Comparison of ENCODE assay signal across 26 cellular contexts in genomic region chr2:31379102-31379501, GRCh38. TPM values are rescaled to one million over a fixed set of nuclear protein-coding genes. Genes with fewer than 3 reads are reported as not detected.
A peak's percentile ranks its signal among the peaks of the same experiment; 100 is the strongest.
DNase-seq lines count a peak whose midpoint lies in the region; ATAC-seq, FAIRE-seq and TF ChIP-seq lines count a peak whose summit lies in the region.
"Had no signal": no experiment of that assay in that cellular context is flagged by ENCODE, and none has a peak within 500 bp of the region (broad histone marks: within the 10 kb centered on the region; RNA-seq: fewer than 3 reads in every experiment).

No MANE protein-coding gene starts in this region.

- POLR2A ChIA-PET in HepG2 (lab: Yijun Ruan, JAX) = no interaction called here

- no TSS peak for BruUV-seq in HepG2 (replicated peaks; lab: Mats Ljungman, UMichigan)

- H3K4me2 ChIP-seq in HepG2 (ENCODE audit: low read depth, low read length) = no peak overlapping the region
- H3K4me2 ChIP-seq: BLaER1, GM23338 had no signal

- TF ChIP-seq EP300 in HepG2 (IDR thresholded peaks at IDR 0.05; ENCODE audit: low read depth in 2 of 2, low read length in 2 of 2) = no peak
- no peak for TF ChIP-seq EP300 in HepG2 (CRISPR knock-in tag; IDR thresholded peaks at IDR 0.05; ENCODE audit: borderline replicate concordance)

- intact Hi-C loops in HepG2 (cut with micrococcal nuclease; ENCODE audit: unreplicated experiment) = no loop called here

- TF ChIP-seq RAD21 in liver (IDR thresholded peaks at IDR 0.05) (no peak), HepG2 (CRISPR knock-in tag; IDR thresholded peaks at IDR 0.05) (no peak)

- no peak overlapping the region for H2AFZ ChIP-seq in HepG2 (ENCODE audit: low read length)
- H2AFZ ChIP-seq: GM23338 had no signal

- TF ChIP-seq CTCF in liver (IDR thresholded peaks at IDR 0.05; ENCODE audit: low read depth, low read length, missing input control) (no peak), HepG2 (CRISPR knock-in tag; IDR thresholded peaks at IDR 0.05) (no peak), coronary artery (IDR thresholded peaks at IDR 0.05) (no peak), foreskin keratinocyte (conservative IDR thresholded peaks at IDR 0.05) (no peak)

- TF ChIP-seq POLR2A in HepG2 (IDR thresholded peaks at IDR 0.05; ENCODE audit: insufficient read depth in 1 of 2, low read depth in 2 of 2, low read length in 2 of 2) = no peak

- H3K4me3 ChIP-seq in liver (ENCODE audit: low read depth in 1 of 3, low read length in 3 of 3) = no peak overlapping the region
- H3K4me3 ChIP-seq in HepG2 (replicated peaks in 1 of 3; ENCODE audit: insufficient read depth in 1 of 3, low read depth in 2 of 3, low read length in 3 of 3) = no peak overlapping the region
- no peak overlapping the region for H3K4me3 ChIP-seq in coronary artery
- no peak overlapping the region for H3K4me3 ChIP-seq in small intestine (ENCODE audit: low read depth in 1 of 2, low read length in 2 of 2)
- H3K4me3 ChIP-seq: BLaER1, GM23338, SJSA1 had no signal

- ATAC-seq in HepG2 (no peak; the same call in 2 of the 3 replicates), foreskin keratinocyte (peak; percentile 61), GM18520 (IDR thresholded peaks at IDR 0.05; ENCODE audit: unreplicated experiment) (no peak)
- ATAC-seq: GM23338, PC-3 had no signal

- H4K20me1 ChIP-seq in HepG2 (ENCODE audit: insufficient read depth, low read length) = no peaks in the 10 kb centered on the region
- H4K20me1 ChIP-seq: BLaER1 had no signal

- 88% methylated on average over 6 of the region's 6 CpGs for WGBS in liver
- 33% methylated on average over 6 of the region's 6 CpGs for WGBS in HepG2 (ENCODE audit: low lambda C conversion rate)
- WGBS in small intestine, 3 donors = 88 to 92% (median 90%) methylated on average over 6 of the region's 6 CpGs

- H3K27ac ChIP-seq in liver (ENCODE audit: low read depth in 1 of 2, low read length in 2 of 2) = peak overlapping the region; percentile 28 to 47
- H3K27ac ChIP-seq in HepG2 (ENCODE audit: extremely low read length, insufficient read depth, low read length) = no peak overlapping the region
- no peak overlapping the region for H3K27ac ChIP-seq in coronary artery
- H3K27ac ChIP-seq in foreskin keratinocyte = no peak overlapping the region
- H3K27ac ChIP-seq in small intestine (ENCODE audit: low read depth in 1 of 2, low read length in 1 of 2) = peak overlapping the region; percentile 26 to 44
- H3K27ac ChIP-seq: BLaER1, SJSA1 had no signal

- CTCF ChIA-PET in HepG2 (lab: Yijun Ruan, JAX; ENCODE audit: low intra/inter-chr PET ratio, low total read pairs) = no interaction called here

- no peaks in the 10 kb centered on the region for H3K27me3 ChIP-seq in liver (ENCODE audit: control insufficient read depth in 4 of 4, insufficient read depth in 4 of 4, low read length in 3 of 4)
- H3K27me3 ChIP-seq in HepG2 (ENCODE audit: control insufficient read depth in 1 of 2, insufficient read depth in 2 of 2, low read length in 2 of 2) = peaks cover 1 to 20% of the 10 kb centered on the region in 2 experiments; a peak in 2 of 5 replicates
- H3K27me3 ChIP-seq in foreskin keratinocyte = no peaks in the 10 kb centered on the region
- no peaks in the 10 kb centered on the region for H3K27me3 ChIP-seq in small intestine (ENCODE audit: control insufficient read depth in 2 of 2, insufficient read depth in 2 of 2, low read length in 2 of 2)
- H3K27me3 ChIP-seq: BLaER1, SJSA1 had no signal

- H3K9me3 ChIP-seq in liver (ENCODE audit: control insufficient read depth in 4 of 4, low read length in 3 of 4) = no peaks in the 10 kb centered on the region
- no peaks in the 10 kb centered on the region for H3K9me3 ChIP-seq in HepG2 (ENCODE audit: low read length)
- no peaks in the 10 kb centered on the region for H3K9me3 ChIP-seq in small intestine (ENCODE audit: control insufficient read depth, low read depth)
- H3K9me3 ChIP-seq: BLaER1, SJSA1 had no signal

- H3K9ac ChIP-seq in liver (ENCODE audit: low read depth in 1 of 2, low read length in 2 of 2) (no peak overlapping the region), HepG2 (ENCODE audit: insufficient read depth, low read depth, low read length) (no peak overlapping the region)
- H3K9ac ChIP-seq: BLaER1 had no signal

- DNase-seq in HepG2 (ENCODE audit: low spot score) (no peak), coronary artery (ENCODE audit: low spot score) (peak; percentile 7), foreskin keratinocyte (peak; percentile 54 to 70), small intestine (no peak), GM19239 (ENCODE audit: insufficient read length, low spot score) (no peak), GM19238 (ENCODE audit: insufficient read length, low spot score) (no peak)
- DNase-seq: CD4-positive, alpha-beta T cell; H9; KG1; NCI-H1048; NCI-H1694; NCI-H2029 treated with DMSO at 0.1 percent for 48 hours; NCI-H446 treated with DMSO at 0.1 percent for 48 hours; NCI-H526; NCI-H82; NK-92 treated with Interleukin-12 subunit alpha and Interleukin-12 subunit beta, amount 100 ng/mL, for 24 hours; PC-3 had no signal

- no peaks in the 10 kb centered on the region for H3K79me2 ChIP-seq in HepG2 (ENCODE audit: insufficient read depth, low read length)

- H3K36me3 ChIP-seq in liver (ENCODE audit: control insufficient read depth in 4 of 4, insufficient read depth in 3 of 4, low read depth in 1 of 4, low read length in 3 of 4) = peaks cover 3 to 49% (median 46%) of the 10 kb centered on the region in 4 donors
- no peaks in the 10 kb centered on the region for H3K36me3 ChIP-seq in HepG2 (replicated peaks in 1 of 2; ENCODE audit: control insufficient read depth in 1 of 2, insufficient read depth in 2 of 2, low read length in 2 of 2)
- peaks cover 6 to 15% of the 10 kb centered on the region in 2 donors for H3K36me3 ChIP-seq in small intestine (ENCODE audit: control insufficient read depth in 2 of 2, insufficient read depth in 2 of 2, low read length in 2 of 2)
- H3K36me3 ChIP-seq: BLaER1, SJSA1 had no signal

- no peak for FAIRE-seq in HepG2 (lab: Jason Lieb, UNC)
- FAIRE-seq in small intestine (lab: Jason Lieb, UNC) = no peak
- FAIRE-seq in GM19239 (lab: Jason Lieb, UNC) = no peak
- FAIRE-seq: A204.1, D721Med, GM18507, HTR-8/SVneo had no signal

- H3K4me1 ChIP-seq in liver (ENCODE audit: control insufficient read depth in 4 of 4, insufficient read depth in 4 of 4, low read length in 3 of 4) (peaks cover 3 to 28% (median 11%) of the 10 kb centered on the region in 4 donors), HepG2 (ENCODE audit: insufficient read depth, low read length) (no peaks in the 10 kb centered on the region), foreskin keratinocyte (peaks cover 33% of the 10 kb centered on the region), small intestine (ENCODE audit: control insufficient read depth in 2 of 2, insufficient read depth in 1 of 2, low read depth in 1 of 2, low read length in 1 of 2) (peaks cover 0 to 2% of the 10 kb centered on the region in 2 donors)

- in situ Hi-C loops in HepG2 (cut with HindIII; ENCODE audit: extremely low pct_ligation_motif_present, low pct_unique_long_range_greater_than_20kb) = no loop called here

TF ChIP-seq in liver, 16 proteins besides CTCF, POLR2A, EP300 and RAD21:
- TF ChIP-seq MAX (IDR thresholded peaks at IDR 0.05) = no peak
- TF ChIP-seq JUND (IDR thresholded peaks at IDR 0.05) = no peak
- TF ChIP-seq YY1 (IDR thresholded peaks at IDR 0.05) = no peak
- no peak for TF ChIP-seq HNF4G (IDR thresholded peaks at IDR 0.05)

TF ChIP-seq in HepG2, 621 proteins besides CTCF, POLR2A, EP300 and RAD21 (continues in another document):
- no peak for TF ChIP-seq NCOA2 (CRISPR knock-in tag; IDR thresholded peaks at IDR 0.05)
- no peak for TF ChIP-seq CBX5 (CRISPR knock-in tag; IDR thresholded peaks at IDR 0.05; ENCODE audit: borderline replicate concordance)
- no peak for TF ChIP-seq GTF3A (CRISPR knock-in tag; conservative IDR thresholded peaks at IDR 0.05)
- TF ChIP-seq ZBTB20 (CRISPR knock-in tag; IDR thresholded peaks at IDR 0.05; ENCODE audit: borderline replicate concordance, low read depth) = no peak
- no peak for TF ChIP-seq ZNF546 (CRISPR knock-in tag; conservative IDR thresholded peaks at IDR 0.05)
- TF ChIP-seq TOE1 (CRISPR knock-in tag; IDR thresholded peaks at IDR 0.05) = no peak
- no peak for TF ChIP-seq ZFP1 (CRISPR knock-in tag; IDR thresholded peaks at IDR 0.05)
- no peak for TF ChIP-seq CHCHD3 (CRISPR knock-in tag; IDR thresholded peaks at IDR 0.05)

RNA-seq across cellular contexts. Expression of gene XDH, which starts 35.4 kb away (rescaled TPM):
- total RNA-seq in liver (10 to 100 TPM in 1 of 2 donors, 1 to 10 TPM in 1; 7.3 to 76.6 TPM), HepG2 (2016; rRNA removed; fragmentation: Illumina TruSeq; extraction: Trizol) (not detected in 2 replicates), foreskin keratinocyte (19.3 and 23.6 TPM in 2 replicates)
- polyA plus RNA-seq in liver (10 to 100 TPM in 1 of 2 donors, 1 to 10 TPM in 1; 6.8 to 16.8 TPM), HepG2 (2011; rRNA removed) (not detected in 2 replicates), foreskin keratinocyte (6.6 and 7.7 TPM in 2 replicates), small intestine (10 to 100 TPM; 29.8 to 39.6 (median 34.9) TPM)
- total RNA-seq in HepG2 (2016; cell fraction: cytosol; rRNA removed; fragmentation: Illumina TruSeq; extraction: Trizol; ENCODE audit: low read depth) = not detected in 2 replicates
- not detected in 2 replicates for total RNA-seq in HepG2 (2016; cell fraction: insoluble cytoplasmic fraction; rRNA removed; fragmentation: Illumina TruSeq; extraction: Trizol)
- not detected in 2 replicates for total RNA-seq in HepG2 (2016; cell fraction: membrane; rRNA removed; fragmentation: Illumina TruSeq; extraction: Trizol)
- not detected in 2 replicates for total RNA-seq in HepG2 (2016; cell fraction: nucleus; rRNA removed; fragmentation: Illumina TruSeq; extraction: Trizol)
- polyA plus RNA-seq in HepG2 (2011; cell fraction: cytosol; rRNA removed) = not detected in 2 replicates
- not detected in 2 replicates for polyA plus RNA-seq in HepG2 (2011; cell fraction: nucleus; rRNA removed)
- polyA plus RNA-seq in HepG2 (2012) = not detected in 2 replicates
- polyA plus RNA-seq in HepG2 (2016; cell fraction: cytosol; fragmentation: Illumina TruSeq; extraction: Trizol; ENCODE audit: low read depth) = not detected in 2 replicates
- polyA plus RNA-seq in HepG2 (2016; cell fraction: insoluble cytoplasmic fraction; fragmentation: Illumina TruSeq; extraction: Trizol; ENCODE audit: low read depth) = not detected in 2 replicates
- polyA plus RNA-seq in HepG2 (2016; cell fraction: membrane; fragmentation: Illumina TruSeq; extraction: Trizol; ENCODE audit: low read depth) = not detected in 2 replicates
- polyA plus RNA-seq in HepG2 (2016; cell fraction: nucleus; fragmentation: Illumina TruSeq; extraction: Trizol; ENCODE audit: insufficient read depth, low read depth) = not detected in 2 replicates
- polyA minus RNA-seq in HepG2 (2011; rRNA and poly(A)+ RNA removed; ENCODE audit: low replicate concordance) = 0.19 TPM in 1 of 2 replicates, not detected in the other
- not detected in 2 replicates for polyA minus RNA-seq in HepG2 (2011; cell fraction: cytosol; rRNA and poly(A)+ RNA removed)
- polyA minus RNA-seq in HepG2 (2011; cell fraction: nucleus; rRNA and poly(A)+ RNA removed) = not detected in 2 replicates

Comparison
In these comparisons a context has a peak if more than half of its experiments do, and no peak if none do; other contexts are left out.
1. H3K27ac ChIP-seq: peak in liver (2 of 2) and small intestine (2 of 2); none in HepG2 (single experiment), coronary artery (0 of 2) and foreskin keratinocyte (single experiment).
2. DNase-seq: peak in coronary artery (single experiment) and foreskin keratinocyte (2 of 2); none in HepG2 (single experiment), small intestine (single experiment), GM19239 (single experiment) and GM19238 (single experiment).